8 cellular contexts compared by ENCODE assay signal in genomic region chr12:95582230-95583058, GRCh38. TPM values are rescaled to one million over a fixed set of nuclear protein-coding genes. Genes with fewer than 3 reads are reported as not detected.
DNase-seq lines count a peak whose midpoint lies in the region; ATAC-seq and TF ChIP-seq lines count a peak whose summit lies in the region.

No MANE protein-coding gene starts in this region.

- H3K9me3 Mint-ChIP-seq in activated CD8-positive, alpha-beta T cell treated with anti-CD3 and anti-CD28 coated beads for 36 hours, result no peaks in the 10 kb centered on the region

- H3K27ac Mint-ChIP-seq in activated CD8-positive, alpha-beta T cell treated with anti-CD3 and anti-CD28 coated beads for 36 hours, result no peak overlapping the region

- no peak for TF ChIP-seq CTCF in activated CD8-positive, alpha-beta T cell treated with anti-CD3 and anti-CD28 coated beads for 36 hours (IDR thresholded peaks at IDR 0.05)

- DNase-seq in COLO829 (ENCODE audit: low spot score), result peak; percentile 22
- peak; percentile 49 for DNase-seq in NCI-H1417 treated with DMSO at 0.1 percent for 48 hours (lab: John Stamatoyannopoulos, UW)
- peak; percentile 67 for DNase-seq in astrocyte of the hippocampus (ENCODE audit: low read depth, low spot score)
- DNase-seq in left lobe of liver (ENCODE audit: low spot score), result no peak
- DNase-seq in activated CD8-positive, alpha-beta T cell treated with anti-CD3 and anti-CD28 coated beads for 36 hours, result no peak
- DNase-seq in activated T-cell treated with anti-CD3 and anti-CD28 coated beads, Interleukin-2, amount 50 U/mL, for 1 hour, result no peak
- no peak for DNase-seq in NCI-H1048 (lab: John Stamatoyannopoulos, UW)

- intact Hi-C loops in activated CD8-positive, alpha-beta T cell treated with anti-CD3 and anti-CD28 coated beads for 36 hours (cut with micrococcal nuclease), result no loop called here

- POLR2A ChIA-PET in activated CD8-positive, alpha-beta T cell treated with anti-CD3 and anti-CD28 coated beads for 36 hours (lab: Charles Lee), result no interaction called here

- no peaks in the 10 kb centered on the region for H3K4me1 Mint-ChIP-seq in activated CD8-positive, alpha-beta T cell treated with anti-CD3 and anti-CD28 coated beads for 36 hours (ENCODE audit: low read depth)

- CTCF ChIA-PET in activated CD8-positive, alpha-beta T cell treated with anti-CD3 and anti-CD28 coated beads for 36 hours (lab: Charles Lee), result interaction anchor here (1.1 kb wide), 2 partner anchors 7 to 11 kb away, joined by 3 read pairs; no protein-coding TSS in a partner anchor

- H3K27me3 Mint-ChIP-seq in activated CD8-positive, alpha-beta T cell treated with anti-CD3 and anti-CD28 coated beads for 36 hours, result peaks cover 3% of the 10 kb centered on the region

- ATAC-seq in left lobe of liver, result peak; percentile 52
- ATAC-seq in activated CD8-positive, alpha-beta T cell treated with anti-CD3 and anti-CD28 coated beads for 36 hours, result no peak
- ATAC-seq in HG02840 (IDR thresholded peaks at IDR 0.05; ENCODE audit: low FRiP score, unreplicated experiment), result no peak

- H3K4me3 Mint-ChIP-seq in activated CD8-positive, alpha-beta T cell treated with anti-CD3 and anti-CD28 coated beads for 36 hours, result no peak overlapping the region

- no peaks in the 10 kb centered on the region for H3K36me3 Mint-ChIP-seq in activated CD8-positive, alpha-beta T cell treated with anti-CD3 and anti-CD28 coated beads for 36 hours (ENCODE audit: low read depth)

RNA-seq across cellular contexts. Expression of gene USP44, which starts 31.2 kb away (rescaled TPM):
- 0.18 TPM for total RNA-seq in left lobe of liver
- total RNA-seq in activated CD8-positive, alpha-beta T cell treated with anti-CD3 and anti-CD28 coated beads for 36 hours, result 10 to 100 TPM; 15.2 to 15.5 TPM

Comparison
In these comparisons a context has a peak if more than half of its experiments do, and no peak if none do; other contexts are left out.
1. DNase-seq: peak in COLO829 (single experiment), NCI-H1417 treated with DMSO at 0.1 percent for 48 hours (single experiment) and astrocyte of the hippocampus (single experiment); none in left lobe of liver (single experiment), activated CD8-positive, alpha-beta T cell treated with anti-CD3 and anti-CD28 coated beads for 36 hours (single experiment), activated T-cell treated with anti-CD3 and anti-CD28 coated beads, Interleukin-2, amount 50 U/mL, for 1 hour (single experiment) and NCI-H1048 (single experiment).
2. RNA of gene USP44, which starts 31.2 kb away (total RNA-seq): 15.2 to 15.5 TPM in activated CD8-positive, alpha-beta T cell treated with anti-CD3 and anti-CD28 coated beads for 36 hours; 0.18 TPM in left lobe of liver (single experiment); every median in the first group is over 10 times any median in the second.